In the genomic region with DNA sequence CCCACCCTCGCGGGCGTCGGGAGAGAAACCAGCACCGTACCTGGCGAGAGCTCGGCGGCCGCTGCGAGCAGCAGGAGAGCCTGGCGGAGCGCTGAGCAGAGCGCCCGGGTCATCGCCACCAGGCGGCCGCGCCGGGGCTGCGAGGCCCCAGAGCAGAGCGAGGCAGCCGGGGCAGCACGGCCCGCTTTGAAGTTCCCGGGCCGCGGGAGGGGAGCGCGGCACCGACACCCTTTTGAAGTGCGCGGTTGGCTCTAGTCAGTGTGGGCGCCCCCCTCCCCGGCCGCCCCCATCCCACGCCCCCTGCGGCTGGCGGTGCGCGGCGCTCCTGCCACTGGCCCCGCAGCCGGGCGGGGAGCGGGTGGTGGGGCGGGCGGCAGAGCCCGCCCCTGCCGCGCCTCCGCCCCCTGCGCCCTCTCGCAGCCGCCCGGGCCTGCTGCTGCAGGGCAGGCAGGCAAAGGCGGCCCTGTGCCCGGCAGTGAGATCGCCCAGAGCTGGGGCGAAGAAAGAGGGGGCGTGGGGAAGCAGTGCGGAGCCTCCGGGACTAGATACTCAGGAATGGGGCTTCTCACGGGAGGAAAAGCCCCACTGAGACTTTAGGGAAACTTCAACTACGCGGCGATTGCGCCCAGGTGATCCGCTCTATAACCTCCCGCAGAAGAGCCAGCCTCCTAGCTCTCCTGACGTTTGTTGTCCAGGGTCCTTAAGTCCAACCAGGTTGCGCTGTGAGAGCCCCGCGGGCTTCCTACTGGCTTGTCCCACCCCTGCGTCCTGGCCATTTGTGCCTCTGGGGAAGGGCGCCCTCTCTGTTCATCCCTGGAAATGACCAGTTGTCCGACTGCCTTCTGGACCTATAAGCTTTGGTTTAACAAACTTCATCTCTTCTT, we compare ENCODE assay signal across 1 cellular context.
TF ChIP-seq lines count a peak whose summit lies in the region.

Gene ACVR1C, minus strand, starts transcription at position 333 of the 884 bp plus-strand sequence. Its CDS starts 220 bp downstream, at position 113.

TF ChIP-seq in HepG2, 621 proteins besides CTCF, POLR2A, EP300 and RAD21 (continued from another document):
- TF ChIP-seq ZNF549 (CRISPR knock-in tag; IDR thresholded peaks at IDR 0.05) (peak; percentile 50; the same call in 1 of the 2 replicates), ZNF710 (CRISPR knock-in tag; IDR thresholded peaks at IDR 0.05; ENCODE audit: borderline replicate concordance) (no peak), PLRG1 (conservative IDR thresholded peaks at IDR 0.05) (no peak), HMG20B (CRISPR knock-in tag; conservative IDR thresholded peaks at IDR 0.05) (no peak), MED13 (CRISPR knock-in tag; IDR thresholded peaks at IDR 0.05) (no peak), ZBTB44 (CRISPR knock-in tag; IDR thresholded peaks at IDR 0.05) (no peak), TIGD3 (CRISPR knock-in tag; IDR thresholded peaks at IDR 0.05; ENCODE audit: borderline replicate concordance) (no peak), ZNF768 (CRISPR knock-in tag; IDR thresholded peaks at IDR 0.05) (no peak; the same call in 1 of the 2 replicates), ZNF232 (CRISPR knock-in tag; IDR thresholded peaks at IDR 0.05; ENCODE audit: borderline replicate concordance) (peak; percentile 24; the same call in 1 of the 2 replicates), ZNF569 (CRISPR knock-in tag; IDR thresholded peaks at IDR 0.05; ENCODE audit: borderline replicate concordance) (no peak), POLR2G (IDR thresholded peaks at IDR 0.05; ENCODE audit: low read depth, low read length) (no peak), TBL1XR1 (IDR thresholded peaks at IDR 0.05; ENCODE audit: borderline replicate concordance, low read length, partially characterized antibody) (no peak), KAT7 (CRISPR knock-in tag; IDR thresholded peaks at IDR 0.05; ENCODE audit: borderline replicate concordance) (no peak), SRSF1 (optimal IDR thresholded peaks at IDR 0.05; ENCODE audit: low read depth, low read length) (peak; percentile 72), MIER3 (CRISPR knock-in tag; IDR thresholded peaks at IDR 0.05; ENCODE audit: borderline replicate concordance) (no peak), ZBTB20 (CRISPR knock-in tag; IDR thresholded peaks at IDR 0.05; ENCODE audit: borderline replicate concordance, low read depth) (no peak), NR2F6 (IDR thresholded peaks at IDR 0.05) (no peak), NR2F6 (CRISPR knock-in tag; IDR thresholded peaks at IDR 0.05) (no peak), SP5 (CRISPR knock-in tag; IDR thresholded peaks at IDR 0.05; ENCODE audit: borderline replicate concordance, low read depth) (no peak), ZNF691 (CRISPR knock-in tag; IDR thresholded peaks at IDR 0.05; ENCODE audit: borderline replicate concordance, low read depth) (no peak), ETV6 (CRISPR knock-in tag; conservative IDR thresholded peaks at IDR 0.05) (no peak; the same call in 1 of the 2 replicates), NCOA5 (CRISPR knock-in tag; IDR thresholded peaks at IDR 0.05) (no peak), TEF (CRISPR knock-in tag; IDR thresholded peaks at IDR 0.05) (no peak), ZNF263 (CRISPR knock-in tag; IDR thresholded peaks at IDR 0.05) (peak; percentile 21; the same call in 1 of the 2 replicates), ZNF816 (CRISPR knock-in tag; IDR thresholded peaks at IDR 0.05; ENCODE audit: borderline replicate concordance) (no peak)
- TF ChIP-seq, protein P1, sequence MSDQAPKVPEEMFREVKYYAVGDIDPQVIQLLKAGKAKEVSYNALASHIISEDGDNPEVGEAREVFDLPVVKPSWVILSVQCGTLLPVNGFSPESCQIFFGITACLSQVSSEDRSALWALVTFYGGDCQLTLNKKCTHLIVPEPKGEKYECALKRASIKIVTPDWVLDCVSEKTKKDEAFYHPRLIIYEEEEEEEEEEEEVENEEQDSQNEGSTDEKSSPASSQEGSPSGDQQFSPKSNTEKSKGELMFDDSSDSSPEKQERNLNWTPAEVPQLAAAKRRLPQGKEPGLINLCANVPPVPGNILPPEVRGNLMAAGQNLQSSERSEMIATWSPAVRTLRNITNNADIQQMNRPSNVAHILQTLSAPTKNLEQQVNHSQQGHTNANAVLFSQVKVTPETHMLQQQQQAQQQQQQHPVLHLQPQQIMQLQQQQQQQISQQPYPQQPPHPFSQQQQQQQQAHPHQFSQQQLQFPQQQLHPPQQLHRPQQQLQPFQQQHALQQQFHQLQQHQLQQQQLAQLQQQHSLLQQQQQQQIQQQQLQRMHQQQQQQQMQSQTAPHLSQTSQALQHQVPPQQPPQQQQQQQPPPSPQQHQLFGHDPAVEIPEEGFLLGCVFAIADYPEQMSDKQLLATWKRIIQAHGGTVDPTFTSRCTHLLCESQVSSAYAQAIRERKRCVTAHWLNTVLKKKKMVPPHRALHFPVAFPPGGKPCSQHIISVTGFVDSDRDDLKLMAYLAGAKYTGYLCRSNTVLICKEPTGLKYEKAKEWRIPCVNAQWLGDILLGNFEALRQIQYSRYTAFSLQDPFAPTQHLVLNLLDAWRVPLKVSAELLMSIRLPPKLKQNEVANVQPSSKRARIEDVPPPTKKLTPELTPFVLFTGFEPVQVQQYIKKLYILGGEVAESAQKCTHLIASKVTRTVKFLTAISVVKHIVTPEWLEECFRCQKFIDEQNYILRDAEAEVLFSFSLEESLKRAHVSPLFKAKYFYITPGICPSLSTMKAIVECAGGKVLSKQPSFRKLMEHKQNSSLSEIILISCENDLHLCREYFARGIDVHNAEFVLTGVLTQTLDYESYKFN (CRISPR knock-in tag; conservative IDR thresholded peaks at IDR 0.05): no peak
- TF ChIP-seq, protein P2, sequence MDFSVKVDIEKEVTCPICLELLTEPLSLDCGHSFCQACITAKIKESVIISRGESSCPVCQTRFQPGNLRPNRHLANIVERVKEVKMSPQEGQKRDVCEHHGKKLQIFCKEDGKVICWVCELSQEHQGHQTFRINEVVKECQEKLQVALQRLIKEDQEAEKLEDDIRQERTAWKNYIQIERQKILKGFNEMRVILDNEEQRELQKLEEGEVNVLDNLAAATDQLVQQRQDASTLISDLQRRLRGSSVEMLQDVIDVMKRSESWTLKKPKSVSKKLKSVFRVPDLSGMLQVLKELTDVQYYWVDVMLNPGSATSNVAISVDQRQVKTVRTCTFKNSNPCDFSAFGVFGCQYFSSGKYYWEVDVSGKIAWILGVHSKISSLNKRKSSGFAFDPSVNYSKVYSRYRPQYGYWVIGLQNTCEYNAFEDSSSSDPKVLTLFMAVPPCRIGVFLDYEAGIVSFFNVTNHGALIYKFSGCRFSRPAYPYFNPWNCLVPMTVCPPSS (IDR thresholded peaks at IDR 0.05): no peak
- TF ChIP-seq, protein P3, sequence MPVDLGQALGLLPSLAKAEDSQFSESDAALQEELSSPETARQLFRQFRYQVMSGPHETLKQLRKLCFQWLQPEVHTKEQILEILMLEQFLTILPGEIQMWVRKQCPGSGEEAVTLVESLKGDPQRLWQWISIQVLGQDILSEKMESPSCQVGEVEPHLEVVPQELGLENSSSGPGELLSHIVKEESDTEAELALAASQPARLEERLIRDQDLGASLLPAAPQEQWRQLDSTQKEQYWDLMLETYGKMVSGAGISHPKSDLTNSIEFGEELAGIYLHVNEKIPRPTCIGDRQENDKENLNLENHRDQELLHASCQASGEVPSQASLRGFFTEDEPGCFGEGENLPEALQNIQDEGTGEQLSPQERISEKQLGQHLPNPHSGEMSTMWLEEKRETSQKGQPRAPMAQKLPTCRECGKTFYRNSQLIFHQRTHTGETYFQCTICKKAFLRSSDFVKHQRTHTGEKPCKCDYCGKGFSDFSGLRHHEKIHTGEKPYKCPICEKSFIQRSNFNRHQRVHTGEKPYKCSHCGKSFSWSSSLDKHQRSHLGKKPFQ (CRISPR knock-in tag; IDR thresholded peaks at IDR 0.05; ENCODE audit: insufficient replicate concordance): no peak
- TF ChIP-seq, protein P4, sequence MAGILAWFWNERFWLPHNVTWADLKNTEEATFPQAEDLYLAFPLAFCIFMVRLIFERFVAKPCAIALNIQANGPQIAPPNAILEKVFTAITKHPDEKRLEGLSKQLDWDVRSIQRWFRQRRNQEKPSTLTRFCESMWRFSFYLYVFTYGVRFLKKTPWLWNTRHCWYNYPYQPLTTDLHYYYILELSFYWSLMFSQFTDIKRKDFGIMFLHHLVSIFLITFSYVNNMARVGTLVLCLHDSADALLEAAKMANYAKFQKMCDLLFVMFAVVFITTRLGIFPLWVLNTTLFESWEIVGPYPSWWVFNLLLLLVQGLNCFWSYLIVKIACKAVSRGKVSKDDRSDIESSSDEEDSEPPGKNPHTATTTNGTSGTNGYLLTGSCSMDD (CRISPR knock-in tag; IDR thresholded peaks at IDR 0.05): no peak
